ENCODE assay signal across 1 cellular context in the genomic region with DNA sequence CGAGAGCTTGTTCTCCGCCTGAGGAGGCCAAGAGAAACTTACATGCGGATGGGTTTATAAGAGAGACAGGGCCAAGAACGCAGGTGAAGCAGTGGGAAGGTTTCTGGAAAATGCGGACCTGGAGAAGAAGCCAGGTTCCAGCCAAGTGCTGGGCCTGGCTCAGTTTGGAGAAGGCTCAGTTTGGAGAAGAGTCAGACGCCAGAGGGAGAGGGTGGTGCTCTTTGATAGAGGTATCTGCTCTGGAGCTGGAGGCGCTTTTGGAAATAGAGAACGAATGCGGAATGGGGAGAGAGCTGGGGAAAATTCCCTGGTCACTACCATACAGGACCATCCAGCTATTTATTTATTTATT.
TF ChIP-seq lines count a peak whose summit lies in the region.

No MANE protein-coding gene starts in this region.

TF ChIP-seq in GM12878, 131 proteins besides CTCF, POLR2A, EP300 and RAD21:
- TF ChIP-seq TCF7 (IDR thresholded peaks at IDR 0.05; ENCODE audit: borderline replicate concordance) (no peak), IRF5 (IDR thresholded peaks at IDR 0.05; ENCODE audit: borderline replicate concordance) (no peak), TCF3 (IDR thresholded peaks at IDR 0.05; ENCODE audit: borderline replicate concordance, insufficient read depth, low read depth, low read length) (no peak), POLR2AphosphoS2 (IDR thresholded peaks at IDR 0.05; ENCODE audit: low read depth, low read length) (no peak), DPF2 (IDR thresholded peaks at IDR 0.05) (no peak), ZSCAN29 (IDR thresholded peaks at IDR 0.05) (no peak), MYB (IDR thresholded peaks at IDR 0.05; ENCODE audit: borderline replicate concordance, low read depth, low read length) (no peak), SIN3A (IDR thresholded peaks at IDR 0.05; ENCODE audit: low read depth, low read length) (no peak), RELA (IDR thresholded peaks at IDR 0.05; ENCODE audit: borderline replicate concordance, partially characterized antibody) (no peak), ZNF207 (IDR thresholded peaks at IDR 0.05; ENCODE audit: borderline replicate concordance) (no peak), CHD2 (IDR thresholded peaks at IDR 0.05; ENCODE audit: borderline replicate concordance, low read depth, low read length) (no peak), YBX1 (IDR thresholded peaks at IDR 0.05) (no peak), IKZF2 (IDR thresholded peaks at IDR 0.05) (no peak)
- TF ChIP-seq, protein P1, sequence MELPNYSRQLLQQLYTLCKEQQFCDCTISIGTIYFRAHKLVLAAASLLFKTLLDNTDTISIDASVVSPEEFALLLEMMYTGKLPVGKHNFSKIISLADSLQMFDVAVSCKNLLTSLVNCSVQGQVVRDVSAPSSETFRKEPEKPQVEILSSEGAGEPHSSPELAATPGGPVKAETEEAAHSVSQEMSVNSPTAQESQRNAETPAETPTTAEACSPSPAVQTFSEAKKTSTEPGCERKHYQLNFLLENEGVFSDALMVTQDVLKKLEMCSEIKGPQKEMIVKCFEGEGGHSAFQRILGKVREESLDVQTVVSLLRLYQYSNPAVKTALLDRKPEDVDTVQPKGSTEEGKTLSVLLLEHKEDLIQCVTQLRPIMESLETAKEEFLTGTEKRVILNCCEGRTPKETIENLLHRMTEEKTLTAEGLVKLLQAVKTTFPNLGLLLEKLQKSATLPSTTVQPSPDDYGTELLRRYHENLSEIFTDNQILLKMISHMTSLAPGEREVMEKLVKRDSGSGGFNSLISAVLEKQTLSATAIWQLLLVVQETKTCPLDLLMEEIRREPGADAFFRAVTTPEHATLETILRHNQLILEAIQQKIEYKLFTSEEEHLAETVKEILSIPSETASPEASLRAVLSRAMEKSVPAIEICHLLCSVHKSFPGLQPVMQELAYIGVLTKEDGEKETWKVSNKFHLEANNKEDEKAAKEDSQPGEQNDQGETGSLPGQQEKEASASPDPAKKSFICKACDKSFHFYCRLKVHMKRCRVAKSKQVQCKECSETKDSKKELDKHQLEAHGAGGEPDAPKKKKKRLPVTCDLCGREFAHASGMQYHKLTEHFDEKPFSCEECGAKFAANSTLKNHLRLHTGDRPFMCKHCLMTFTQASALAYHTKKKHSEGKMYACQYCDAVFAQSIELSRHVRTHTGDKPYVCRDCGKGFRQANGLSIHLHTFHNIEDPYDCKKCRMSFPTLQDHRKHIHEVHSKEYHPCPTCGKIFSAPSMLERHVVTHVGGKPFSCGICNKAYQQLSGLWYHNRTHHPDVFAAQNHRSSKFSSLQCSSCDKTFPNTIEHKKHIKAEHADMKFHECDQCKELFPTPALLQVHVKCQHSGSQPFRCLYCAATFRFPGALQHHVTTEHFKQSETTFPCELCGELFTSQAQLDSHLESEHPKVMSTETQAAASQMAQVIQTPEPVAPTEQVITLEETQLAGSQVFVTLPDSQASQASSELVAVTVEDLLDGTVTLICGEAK (IDR thresholded peaks at IDR 0.05; ENCODE audit: borderline replicate concordance) = no peak
TF ChIP-seq in GM12878: peak in this region for 0.
